ENCODE assay signal across 2 cellular contexts in genomic region chr3:186594591-186595113, GRCh38.
A peak's percentile ranks its signal among the peaks of the same experiment; 100 is the strongest.
TF ChIP-seq lines count a peak whose summit lies in the region.

No MANE protein-coding gene starts in this region.

TF ChIP-seq in K562, 482 proteins besides CTCF, POLR2A, EP300 and RAD21:
- TF ChIP-seq, protein P1, sequence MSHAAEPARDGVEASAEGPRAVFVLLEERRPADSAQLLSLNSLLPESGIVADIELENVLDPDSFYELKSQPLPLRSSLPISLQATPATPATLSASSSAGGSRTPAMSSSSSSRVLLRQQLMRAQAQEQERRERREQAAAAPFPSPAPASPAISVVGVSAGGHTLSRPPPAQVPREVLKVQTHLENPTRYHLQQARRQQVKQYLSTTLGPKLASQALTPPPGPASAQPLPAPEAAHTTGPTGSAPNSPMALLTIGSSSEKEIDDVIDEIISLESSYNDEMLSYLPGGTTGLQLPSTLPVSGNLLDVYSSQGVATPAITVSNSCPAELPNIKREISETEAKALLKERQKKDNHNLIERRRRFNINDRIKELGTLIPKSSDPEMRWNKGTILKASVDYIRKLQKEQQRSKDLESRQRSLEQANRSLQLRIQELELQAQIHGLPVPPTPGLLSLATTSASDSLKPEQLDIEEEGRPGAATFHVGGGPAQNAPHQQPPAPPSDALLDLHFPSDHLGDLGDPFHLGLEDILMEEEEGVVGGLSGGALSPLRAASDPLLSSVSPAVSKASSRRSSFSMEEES (CRISPR knock-in tag; IDR thresholded peaks at IDR 0.05): no peak
- TF ChIP-seq L3MBTL2 (IDR thresholded peaks at IDR 0.05) (0 out of 2 replicates have a peak, but pooled peaks have one; percentile 20), NR2C1 (IDR thresholded peaks at IDR 0.05) (no peak), NR2C1 (tag; IDR thresholded peaks at IDR 0.05) (peak; percentile 34; the same call in 1 of the 2 replicates), CREM (IDR thresholded peaks at IDR 0.05; ENCODE audit: low read depth) (peak; percentile 13; the same call in 1 of the 2 replicates), ATF1 (CRISPR knock-in tag; IDR thresholded peaks at IDR 0.05) (no peak), ATF1 (tag; IDR thresholded peaks at IDR 0.05) (no peak), ELF1 (tag; IDR thresholded peaks at IDR 0.05) (no peak), MEIS2 (IDR thresholded peaks at IDR 0.05; ENCODE audit: partially characterized antibody) (peak; percentile 26), SUPT5H (IDR thresholded peaks at IDR 0.05) (no peak)

TF ChIP-seq in liver, 16 proteins besides CTCF, POLR2A, EP300 and RAD21:
- TF ChIP-seq GABPA (IDR thresholded peaks at IDR 0.05 in 1 of 2, conservative IDR thresholded peaks at IDR 0.05 in 1 of 2): no peak
- TF ChIP-seq MAX (IDR thresholded peaks at IDR 0.05): no peak
- no peak for TF ChIP-seq FOXA1 (IDR thresholded peaks at IDR 0.05)
- TF ChIP-seq NR2F2 (IDR thresholded peaks at IDR 0.05): no peak
- TF ChIP-seq JUND (IDR thresholded peaks at IDR 0.05): no peak
- TF ChIP-seq RXRA (IDR thresholded peaks at IDR 0.05): peak in 1 of 2 donors; percentile 46
- TF ChIP-seq HNF4A (conservative IDR thresholded peaks at IDR 0.05): peak; percentile 55 to 62
- no peak for TF ChIP-seq TAF1 (conservative IDR thresholded peaks at IDR 0.05)
- peak; percentile 6 for TF ChIP-seq REST (IDR thresholded peaks at IDR 0.05)
- TF ChIP-seq, protein P2, sequence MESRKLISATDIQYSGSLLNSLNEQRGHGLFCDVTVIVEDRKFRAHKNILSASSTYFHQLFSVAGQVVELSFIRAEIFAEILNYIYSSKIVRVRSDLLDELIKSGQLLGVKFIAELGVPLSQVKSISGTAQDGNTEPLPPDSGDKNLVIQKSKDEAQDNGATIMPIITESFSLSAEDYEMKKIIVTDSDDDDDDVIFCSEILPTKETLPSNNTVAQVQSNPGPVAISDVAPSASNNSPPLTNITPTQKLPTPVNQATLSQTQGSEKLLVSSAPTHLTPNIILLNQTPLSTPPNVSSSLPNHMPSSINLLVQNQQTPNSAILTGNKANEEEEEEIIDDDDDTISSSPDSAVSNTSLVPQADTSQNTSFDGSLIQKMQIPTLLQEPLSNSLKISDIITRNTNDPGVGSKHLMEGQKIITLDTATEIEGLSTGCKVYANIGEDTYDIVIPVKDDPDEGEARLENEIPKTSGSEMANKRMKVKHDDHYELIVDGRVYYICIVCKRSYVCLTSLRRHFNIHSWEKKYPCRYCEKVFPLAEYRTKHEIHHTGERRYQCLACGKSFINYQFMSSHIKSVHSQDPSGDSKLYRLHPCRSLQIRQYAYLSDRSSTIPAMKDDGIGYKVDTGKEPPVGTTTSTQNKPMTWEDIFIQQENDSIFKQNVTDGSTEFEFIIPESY (IDR thresholded peaks at IDR 0.05): no peak
- no peak for TF ChIP-seq EGR1 (IDR thresholded peaks at IDR 0.05; ENCODE audit: low read depth in 2 of 2)
- peak; percentile 24 for TF ChIP-seq SP1 (IDR thresholded peaks at IDR 0.05)
- TF ChIP-seq YY1 (IDR thresholded peaks at IDR 0.05): peak; percentile 15
- peak; percentile 12 for TF ChIP-seq FOXA2 (IDR thresholded peaks at IDR 0.05)
- TF ChIP-seq, protein P3, sequence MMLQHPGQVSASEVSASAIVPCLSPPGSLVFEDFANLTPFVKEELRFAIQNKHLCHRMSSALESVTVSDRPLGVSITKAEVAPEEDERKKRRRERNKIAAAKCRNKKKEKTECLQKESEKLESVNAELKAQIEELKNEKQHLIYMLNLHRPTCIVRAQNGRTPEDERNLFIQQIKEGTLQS (IDR thresholded peaks at IDR 0.05): no peak
- TF ChIP-seq HNF4G (IDR thresholded peaks at IDR 0.05): no peak
